ENCODE assay signal across 22 cellular contexts in the genomic region with DNA sequence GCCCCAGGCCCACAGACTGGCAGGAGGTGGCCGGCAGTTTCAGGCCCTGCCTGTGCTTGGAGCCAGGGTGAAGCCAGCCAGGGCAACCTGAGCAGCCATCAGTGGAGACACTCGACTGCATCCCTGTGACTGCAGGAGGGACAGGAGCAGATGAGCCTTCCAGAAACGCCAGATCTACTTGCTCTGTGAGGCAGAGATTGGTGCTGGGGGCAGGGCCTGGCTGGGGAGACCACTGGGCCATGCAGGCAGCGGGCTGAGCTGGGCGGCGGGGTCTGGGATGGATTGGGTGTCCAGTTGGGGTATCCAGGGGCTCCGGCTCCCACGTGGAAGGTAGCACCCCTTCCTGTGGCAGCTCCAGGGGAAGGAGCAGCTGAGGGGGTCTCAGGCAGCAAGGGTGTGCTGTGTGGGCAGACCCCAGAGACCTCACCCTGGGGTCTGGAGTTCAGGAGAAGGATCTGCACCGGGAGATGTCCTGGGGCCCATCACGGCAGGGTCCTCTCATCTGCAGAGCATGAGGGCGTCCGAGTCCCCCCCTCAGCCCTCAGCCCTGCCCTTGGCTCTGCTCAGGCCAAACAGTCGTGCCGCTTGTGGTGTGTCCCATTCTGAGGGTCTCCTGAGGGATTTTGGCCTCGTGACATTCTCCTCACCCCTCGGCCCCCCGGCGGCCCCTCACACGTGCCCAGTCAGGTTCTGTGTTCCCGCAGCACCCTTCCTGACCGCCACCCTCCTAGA.
"Had no signal": no experiment of that assay in that cellular context is flagged by ENCODE, and none has a peak within 500 bp of the region (broad histone marks: within the 10 kb centered on the region; RNA-seq: fewer than 3 reads in every experiment).

No MANE protein-coding gene starts in this region.

- FAIRE-seq: K562 had no signal

- H3K27me3 ChIP-seq: Peyer's patch had no signal

- H3K9me3 ChIP-seq: breast epithelium, Peyer's patch had no signal

- H3K4me1 ChIP-seq: breast epithelium, Peyer's patch had no signal

- DNase-seq: activated CD4-positive, alpha-beta memory T cell treated with anti-CD3 and anti-CD28 coated beads, Interleukin-2, amount 10 ng/mL, durations not matched to agents 7 days and 5 days; activated CD4-positive, alpha-beta T cell treated with anti-CD3 and anti-CD28 coated beads for 36 hours; activated CD4-positive, alpha-beta T cell treated with anti-CD3 and anti-CD28 coated beads, Interleukin-2, amount 50 U/mL, for 1 hour; activated CD8-positive, alpha-beta memory T cell treated with anti-CD3 and anti-CD28 coated beads, Interleukin-2, amount 50 U/mL, for 4 hours; activated gamma-delta T cell treated with Interleukin-2 at 50 U/mL for 16 hours; activated naive CD4-positive, alpha-beta T cell treated with anti-CD3 and anti-CD28 coated beads, Interleukin-2, amount 10 ng/mL, durations not matched to agents 7 days and 5 days; activated naive CD8-positive, alpha-beta T cell treated with anti-CD3 and anti-CD28 coated beads for 36 hours; activated T-cell treated with anti-CD3 and anti-CD28 coated beads, Interleukin-2, amount 50 U/mL, for 72 hours; Karpas-422; MM.1S; NCI-H1105 treated with DMSO at 0.1 percent for 48 hours; NCI-H1436 treated with DMSO at 0.1 percent for 48 hours; NCI-H187; NCI-H2081; NCI-H510A treated with DMSO at 0.1 percent for 48 hours; NCI-H69; Peyer's patch; SIG-M5; WERI-Rb-1 had no signal

- H3K36me3 ChIP-seq: breast epithelium, Peyer's patch, WERI-Rb-1 had no signal

- H3K4me3 Mint-ChIP-seq: activated CD4-positive, alpha-beta memory T cell treated with anti-CD3 and anti-CD28 coated beads, Interleukin-2, amount 10 ng/mL, durations not matched to agents 7 days and 5 days; activated CD4-positive, alpha-beta T cell treated with anti-CD3 and anti-CD28 coated beads for 36 hours; activated naive CD4-positive, alpha-beta T cell treated with anti-CD3 and anti-CD28 coated beads, Interleukin-2, amount 10 ng/mL, durations not matched to agents 7 days and 5 days; activated naive CD8-positive, alpha-beta T cell treated with anti-CD3 and anti-CD28 coated beads for 36 hours; activated T-cell treated with anti-CD3 and anti-CD28 coated beads, Interleukin-2, amount 50 U/mL, for 72 hours had no signal

- H3K36me3 Mint-ChIP-seq: activated naive CD4-positive, alpha-beta T cell treated with anti-CD3 and anti-CD28 coated beads, Interleukin-2, amount 10 ng/mL, durations not matched to agents 7 days and 5 days; activated naive CD8-positive, alpha-beta T cell treated with anti-CD3 and anti-CD28 coated beads for 36 hours had no signal

- H3K4me1 Mint-ChIP-seq: activated CD4-positive, alpha-beta memory T cell treated with anti-CD3 and anti-CD28 coated beads, Interleukin-2, amount 10 ng/mL, durations not matched to agents 7 days and 5 days; activated CD4-positive, alpha-beta T cell treated with anti-CD3 and anti-CD28 coated beads for 36 hours; activated naive CD4-positive, alpha-beta T cell treated with anti-CD3 and anti-CD28 coated beads, Interleukin-2, amount 10 ng/mL, durations not matched to agents 7 days and 5 days; activated naive CD8-positive, alpha-beta T cell treated with anti-CD3 and anti-CD28 coated beads for 36 hours had no signal

- H3K27ac Mint-ChIP-seq: activated CD4-positive, alpha-beta memory T cell treated with anti-CD3 and anti-CD28 coated beads, Interleukin-2, amount 10 ng/mL, durations not matched to agents 7 days and 5 days; activated CD4-positive, alpha-beta T cell treated with anti-CD3 and anti-CD28 coated beads for 36 hours; activated naive CD4-positive, alpha-beta T cell treated with anti-CD3 and anti-CD28 coated beads, Interleukin-2, amount 10 ng/mL, durations not matched to agents 7 days and 5 days; activated naive CD8-positive, alpha-beta T cell treated with anti-CD3 and anti-CD28 coated beads for 36 hours; activated T-cell treated with anti-CD3 and anti-CD28 coated beads, Interleukin-2, amount 50 U/mL, for 72 hours; activated T-helper 2 cell treated with anti-CD3 and anti-CD28 coated beads, Interferon-gamma antibody, Interleukin-2, Interleukin-4, amounts not matched to agents 10 μg/mL and 5 μg/mL and 100 μg/mL, durations not matched to agents 14 hours and 24 hours and 36 hours had no signal

- H3K9me3 Mint-ChIP-seq: activated CD4-positive, alpha-beta memory T cell treated with anti-CD3 and anti-CD28 coated beads, Interleukin-2, amount 10 ng/mL, durations not matched to agents 7 days and 5 days; activated naive CD4-positive, alpha-beta T cell treated with anti-CD3 and anti-CD28 coated beads, Interleukin-2, amount 10 ng/mL, durations not matched to agents 7 days and 5 days; activated naive CD8-positive, alpha-beta T cell treated with anti-CD3 and anti-CD28 coated beads for 36 hours; activated T-cell treated with anti-CD3 and anti-CD28 coated beads, Interleukin-2, amount 50 U/mL, for 72 hours; activated T-helper 2 cell treated with anti-CD3 and anti-CD28 coated beads, Interferon-gamma antibody, Interleukin-2, Interleukin-4, amounts not matched to agents 10 μg/mL and 5 μg/mL and 100 μg/mL, durations not matched to agents 14 hours and 24 hours and 36 hours had no signal

- H3K4me3 ChIP-seq: breast epithelium, K562, Peyer's patch had no signal

- H3K27me3 Mint-ChIP-seq: activated CD4-positive, alpha-beta memory T cell treated with anti-CD3 and anti-CD28 coated beads, Interleukin-2, amount 10 ng/mL, durations not matched to agents 7 days and 5 days had no signal

- H3K27ac ChIP-seq: breast epithelium, Peyer's patch, WERI-Rb-1 had no signal

- ATAC-seq: activated CD4-positive, alpha-beta T cell treated with anti-CD3 and anti-CD28 coated beads for 36 hours; activated T-cell treated with anti-CD3 and anti-CD28 coated beads, Interleukin-2, amount 50 U/mL, for 72 hours; K562 had no signal
